12 cellular contexts compared by ENCODE assay signal in the genomic region with DNA sequence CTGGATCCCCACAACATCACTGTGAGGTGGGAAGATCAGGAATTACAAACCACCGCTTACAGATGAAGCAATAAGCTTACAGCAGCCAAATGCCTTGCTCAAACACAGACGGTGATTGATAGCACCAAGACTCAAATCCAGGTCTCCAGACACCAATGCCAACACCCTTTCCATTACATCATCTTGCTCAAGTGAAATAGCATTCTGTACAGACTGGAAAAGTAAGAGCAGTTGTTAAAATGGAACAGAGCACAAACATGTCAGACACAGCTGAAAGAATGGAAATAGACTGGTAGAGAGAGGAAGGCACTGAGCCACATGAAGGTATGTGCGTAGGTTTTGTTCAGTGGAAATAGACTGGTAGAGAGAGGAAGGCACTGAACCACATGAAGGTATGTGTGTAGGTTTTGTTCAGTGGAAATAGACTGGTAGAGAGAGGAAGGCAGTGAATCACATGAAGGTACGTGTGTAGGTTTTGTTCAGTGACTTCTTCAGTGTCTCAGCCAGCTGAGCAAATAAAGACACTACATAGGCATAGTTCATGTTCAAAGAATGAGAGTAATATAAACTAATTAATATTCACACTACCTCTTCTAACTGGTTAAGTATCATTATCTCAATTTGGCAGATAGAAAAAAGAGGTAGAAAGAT.
DNase-seq lines count a peak whose midpoint lies in the region; ATAC-seq and TF ChIP-seq lines count a peak whose summit lies in the region.
"Had no signal": no experiment of that assay in that cellular context is flagged by ENCODE, and none has a peak within 500 bp of the region (broad histone marks: within the 10 kb centered on the region; RNA-seq: fewer than 3 reads in every experiment).

No MANE protein-coding gene starts in this region.

- no peak for TF ChIP-seq CTCF in retinal pigment epithelial cell (conservative IDR thresholded peaks at IDR 0.05; ENCODE audit: low read depth, low read length)

- no peak overlapping the region for H3K4me3 ChIP-seq in retinal pigment epithelial cell (ENCODE audit: low read length)
- H3K4me3 ChIP-seq: tibial nerve had no signal

- peak; percentile 41 for DNase-seq in NCI-H82 (lab: John Stamatoyannopoulos, UW)
- no peak for DNase-seq in NCI-H82 treated with DMSO at 0.1 percent for 48 hours (lab: John Stamatoyannopoulos, UW; ENCODE audit: unreplicated experiment)
- DNase-seq in NCI-H345 treated with DMSO at 0.1 percent for 48 hours (lab: John Stamatoyannopoulos, UW; ENCODE audit: unreplicated experiment): peak; percentile 20
- peak; percentile 18 for DNase-seq in central memory CD4-positive, alpha-beta T cell
- peak; percentile 24 for DNase-seq in retinal pigment epithelial cell (ENCODE audit: low read depth)
- no peak for DNase-seq in C1 segment of cervical spinal cord (lab: John Stamatoyannopoulos, UW)
- DNase-seq in NCI-H2171 (lab: John Stamatoyannopoulos, UW): no peak
- DNase-seq: HCEC 1CT, hypothalamus, SIG-M5 had no signal

- no peak for ATAC-seq in HG02852 (IDR thresholded peaks at IDR 0.05; ENCODE audit: unreplicated experiment)

Comparison
In these comparisons a context has a peak if more than half of its experiments do, and no peak if none do; other contexts are left out.
1. DNase-seq: peak in NCI-H82 (single experiment), NCI-H345 treated with DMSO at 0.1 percent for 48 hours (single experiment), central memory CD4-positive, alpha-beta T cell (single experiment) and retinal pigment epithelial cell (single experiment); none in NCI-H82 treated with DMSO at 0.1 percent for 48 hours (single experiment), C1 segment of cervical spinal cord (0 of 14) and NCI-H2171 (single experiment).